ENCODE assay signal across 8 cellular contexts in genomic region chr1:67052741-67053534, GRCh38. TPM values are rescaled to one million over a fixed set of nuclear protein-coding genes. Genes with fewer than 3 reads are reported as not detected.
DNase-seq lines count a peak whose midpoint lies in the region; ATAC-seq lines count a peak whose summit lies in the region.

No MANE protein-coding gene starts in this region.

- H3K4me3 ChIP-seq in NT2/D1 (ENCODE audit: insufficient read length, low read depth): peak overlapping the region; percentile 84

- DNase-seq in AG08395 (ENCODE audit: low spot score) (peak; percentile 45), NT2/D1 (ENCODE audit: low read depth, low spot score) (peak; percentile 23), left ventricle myocardium superior (peak; percentile 54), posterior vena cava (ENCODE audit: low spot score) (peak; percentile 82)

- no peaks in the 10 kb centered on the region for H3K9me3 ChIP-seq in NT2/D1 (ENCODE audit: insufficient read depth, low read length)

- H3K36me3 ChIP-seq in NT2/D1 (ENCODE audit: insufficient read depth, insufficient read length, low read length): peaks cover 30% of the 10 kb centered on the region

- ATAC-seq in GM18502 (IDR thresholded peaks at IDR 0.05; ENCODE audit: poor library complexity, unreplicated experiment): peak; percentile 15
- ATAC-seq in HG02973 (IDR thresholded peaks at IDR 0.05; ENCODE audit: unreplicated experiment): peak; percentile 9
- peak; percentile 29 for ATAC-seq in left ventricle myocardium superior
- no peak for ATAC-seq in GM19328 (IDR thresholded peaks at IDR 0.05; ENCODE audit: unreplicated experiment)

- H3K27ac ChIP-seq in angular gyrus (ENCODE audit: low read depth, low read length): peak overlapping the region; percentile 67

- H3K9ac ChIP-seq in NT2/D1 (ENCODE audit: insufficient read length, low read depth): peak overlapping the region; percentile 89

- intact Hi-C loops in left ventricle myocardium superior (cut with micrococcal nuclease): no loop called here
- intact Hi-C loops in posterior vena cava (cut with DNase I): no loop called here

- H3K27me3 ChIP-seq in NT2/D1 (ENCODE audit: insufficient read depth, insufficient read length): no peaks in the 10 kb centered on the region

- no peaks in the 10 kb centered on the region for H3K4me1 ChIP-seq in NT2/D1 (ENCODE audit: insufficient read depth, insufficient read length)

RNA-seq across cellular contexts. Expression of gene SLC35D1, which starts 1.0 kb away (rescaled TPM):
- 2.7 TPM for total RNA-seq in left ventricle myocardium superior
- total RNA-seq in posterior vena cava: 1 to 10 TPM; 9.3 to 9.5 TPM

Comparison
In these comparisons a context has a peak if more than half of its experiments do, and no peak if none do; other contexts are left out.
1. DNase-seq: peak in every context shown above with its lines; median percentile 82 in posterior vena cava; 54 in left ventricle myocardium superior; 45 in AG08395; 23 in NT2/D1.